In the genomic region with DNA sequence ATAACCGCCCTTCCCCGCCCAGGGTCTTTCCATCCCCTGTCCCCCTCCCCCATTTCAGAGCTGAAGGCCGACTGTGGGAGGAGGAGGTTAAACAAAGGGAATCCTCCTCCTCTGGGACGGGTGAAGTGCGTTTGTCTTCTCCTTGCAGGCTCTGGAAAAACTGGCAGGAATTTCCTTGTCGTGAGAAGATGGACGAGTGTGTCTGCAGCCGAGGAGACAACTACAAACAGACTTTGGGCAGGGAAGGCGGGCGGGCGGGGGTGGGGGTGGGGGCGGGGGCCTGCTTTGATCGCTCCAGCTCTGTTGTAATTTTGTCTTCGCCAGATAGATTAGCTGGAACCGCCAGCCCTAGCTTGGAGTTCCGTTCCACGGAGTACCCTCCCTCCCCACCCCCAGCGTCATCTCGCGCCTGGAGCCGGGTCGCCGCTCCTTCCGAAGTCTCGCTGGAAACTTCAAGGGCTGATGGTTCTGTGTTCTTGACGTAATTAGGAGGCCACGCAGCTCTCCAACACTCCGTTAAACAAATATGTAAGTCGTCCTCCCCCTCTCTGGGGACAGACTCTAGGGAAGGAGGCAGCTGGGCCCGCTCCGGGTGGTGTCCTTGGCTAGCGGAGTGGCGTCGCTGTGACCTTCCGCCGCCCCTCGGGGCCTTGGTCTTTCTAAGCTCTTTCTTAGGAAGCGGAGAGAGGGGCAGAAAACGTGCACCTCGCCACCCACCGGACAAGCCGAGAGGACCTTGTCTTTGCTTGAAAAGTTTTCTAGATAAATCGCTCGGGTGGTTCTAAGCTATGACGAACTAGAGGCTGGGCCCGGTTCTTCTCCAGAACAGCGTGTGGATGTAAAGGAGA, we compare ENCODE assay signal across 14 cellular contexts. TPM values are rescaled to one million over a fixed set of nuclear protein-coding genes. Genes with fewer than 3 reads are reported as not detected.
A peak's percentile ranks its signal among the peaks of the same experiment; 100 is the strongest.
DNase-seq lines count a peak whose midpoint lies in the region; ATAC-seq lines count a peak whose summit lies in the region.
"Had no signal": no experiment of that assay in that cellular context is flagged by ENCODE, and none has a peak within 500 bp of the region (broad histone marks: within the 10 kb centered on the region; RNA-seq: fewer than 3 reads in every experiment).

No MANE protein-coding gene starts in this region.

- H3K9ac ChIP-seq in adipocyte (ENCODE audit: low read length), result peak overlapping the region; percentile 34

- no peak for ATAC-seq in GM19035 (IDR thresholded peaks at IDR 0.05; ENCODE audit: unreplicated experiment)
- no peak for ATAC-seq in HG03442 (IDR thresholded peaks at IDR 0.05; ENCODE audit: unreplicated experiment)

- peak; percentile 47 for DNase-seq in ACHN
- peak in 1 of 5 donors; percentile 15 for DNase-seq in CD4-positive, alpha-beta memory T cell
- DNase-seq in adipocyte (ENCODE audit: low read depth), result peak; percentile 21
- peak; percentile 37 for DNase-seq in kidney tubule cell (ENCODE audit: low spot score)
- DNase-seq in COR-L47 (lab: John Stamatoyannopoulos, UW), result no peak
- DNase-seq in NCI-H345 treated with DMSO at 0.1 percent for 48 hours (lab: John Stamatoyannopoulos, UW; ENCODE audit: unreplicated experiment), result no peak
- DNase-seq: brain microvascular endothelial cell; foreskin melanocyte; GOT3; NCI-H524; stimulated activated CD4-positive, alpha-beta T cell treated with anti-CD3 and anti-CD28 coated beads, Interleukin-4, amount 100 ng/mL, for 1 hour; tibial artery had no signal

- no peaks in the 10 kb centered on the region for H3K9me3 ChIP-seq in CD4-positive, alpha-beta memory T cell (ENCODE audit: control insufficient read depth in 1 of 2, low read length in 2 of 2)
- no peaks in the 10 kb centered on the region for H3K9me3 ChIP-seq in adipocyte (ENCODE audit: control insufficient read depth, low read length)
- H3K9me3 ChIP-seq: tibial artery had no signal

- H3K4me1 Mint-ChIP-seq in CD4-positive, alpha-beta memory T cell, result peaks cover 20 to 64% (median 35%) of the 10 kb centered on the region in 4 donors

- in situ Hi-C loops in ACHN (cut with HindIII; ENCODE audit: low pct_ligation_motif_present, low pct_unique_long_range_greater_than_20kb, low sequenced_read_pairs), result no loop called here

- CTCF ChIA-PET in CD4-positive, alpha-beta memory T cell (lab: Charles Lee; ENCODE audit: partially characterized antibody), result interaction anchor here (0.7 to 5.1 kb wide), 2 partner anchors 12 to 16 kb away, joined by 3 to 35 read pairs; no protein-coding TSS in a partner anchor

- H3K27me3 ChIP-seq in CD4-positive, alpha-beta memory T cell (ENCODE audit: insufficient read depth, low read length), result peaks cover 79% of the 10 kb centered on the region
- peaks cover 55% of the 10 kb centered on the region for H3K27me3 ChIP-seq in adipocyte (replicated peaks; ENCODE audit: control insufficient read depth, insufficient read depth, low read length)

- H3K27ac ChIP-seq in CD4-positive, alpha-beta memory T cell (ENCODE audit: low read depth, low read length), result no peak overlapping the region
- H3K27ac ChIP-seq: brain microvascular endothelial cell, tibial artery had no signal

- peak overlapping the region in 5 of 8 donors; percentile 21 to 63 (median 35) for H3K4me3 Mint-ChIP-seq in CD4-positive, alpha-beta memory T cell

- peaks cover 68 to 81% of the 10 kb centered on the region in 2 donors for H3K27me3 Mint-ChIP-seq in CD4-positive, alpha-beta memory T cell

- peaks cover 0 to 23% (median 10%) of the 10 kb centered on the region in 8 donors for H3K9me3 Mint-ChIP-seq in CD4-positive, alpha-beta memory T cell

- H3K4me3 ChIP-seq in CD4-positive, alpha-beta memory T cell (ENCODE audit: low read length in 2 of 2), result no peak overlapping the region
- peak overlapping the region; percentile 49 for H3K4me3 ChIP-seq in adipocyte (ENCODE audit: low read length)
- H3K4me3 ChIP-seq: tibial artery had no signal

- POLR2A ChIA-PET in CD4-positive, alpha-beta memory T cell (lab: Charles Lee; ENCODE audit: partially characterized antibody), result interaction anchor here (0.5 to 1.4 kb wide), 2 partner anchors 9 to 25 kb away, joined by 3 to 4 read pairs; no protein-coding TSS in a partner anchor

- H3K36me3 ChIP-seq in CD4-positive, alpha-beta memory T cell (ENCODE audit: insufficient read depth, low read length), result no peaks in the 10 kb centered on the region
- no peaks in the 10 kb centered on the region for H3K36me3 ChIP-seq in adipocyte (ENCODE audit: control insufficient read depth, insufficient read depth, low read length, severe bottlenecking)
- H3K36me3 ChIP-seq: brain microvascular endothelial cell, tibial artery had no signal

- H3K36me3 Mint-ChIP-seq in CD4-positive, alpha-beta memory T cell, result peaks cover 0 to 1% of the 10 kb centered on the region in 2 donors

- peaks cover 41% of the 10 kb centered on the region for H3K4me1 ChIP-seq in CD4-positive, alpha-beta memory T cell (ENCODE audit: insufficient read depth, low read length)
- H3K4me1 ChIP-seq in adipocyte (ENCODE audit: control insufficient read depth, insufficient read depth, low read length), result no peaks in the 10 kb centered on the region

- intact Hi-C loops in CD4-positive, alpha-beta memory T cell (cut with micrococcal nuclease), result no loop called here

- H3K27ac Mint-ChIP-seq in CD4-positive, alpha-beta memory T cell, result peak overlapping the region in 4 of 7 donors; percentile 66 to 92 (median 76)

RNA-seq across cellular contexts. Expression of gene SP9, which starts 6.2 kb away (rescaled TPM):
- not detected for total RNA-seq in CD4-positive, alpha-beta memory T cell
- polyA plus RNA-seq in CD4-positive, alpha-beta memory T cell, result not detected

Comparison
In these comparisons a context has a peak if more than half of its experiments do, and no peak if none do; other contexts are left out.
1. DNase-seq: peak in ACHN (single experiment), adipocyte (single experiment) and kidney tubule cell (single experiment); none in COR-L47 (single experiment) and NCI-H345 treated with DMSO at 0.1 percent for 48 hours (single experiment).